18 cellular contexts compared by ENCODE assay signal in the genomic region with DNA sequence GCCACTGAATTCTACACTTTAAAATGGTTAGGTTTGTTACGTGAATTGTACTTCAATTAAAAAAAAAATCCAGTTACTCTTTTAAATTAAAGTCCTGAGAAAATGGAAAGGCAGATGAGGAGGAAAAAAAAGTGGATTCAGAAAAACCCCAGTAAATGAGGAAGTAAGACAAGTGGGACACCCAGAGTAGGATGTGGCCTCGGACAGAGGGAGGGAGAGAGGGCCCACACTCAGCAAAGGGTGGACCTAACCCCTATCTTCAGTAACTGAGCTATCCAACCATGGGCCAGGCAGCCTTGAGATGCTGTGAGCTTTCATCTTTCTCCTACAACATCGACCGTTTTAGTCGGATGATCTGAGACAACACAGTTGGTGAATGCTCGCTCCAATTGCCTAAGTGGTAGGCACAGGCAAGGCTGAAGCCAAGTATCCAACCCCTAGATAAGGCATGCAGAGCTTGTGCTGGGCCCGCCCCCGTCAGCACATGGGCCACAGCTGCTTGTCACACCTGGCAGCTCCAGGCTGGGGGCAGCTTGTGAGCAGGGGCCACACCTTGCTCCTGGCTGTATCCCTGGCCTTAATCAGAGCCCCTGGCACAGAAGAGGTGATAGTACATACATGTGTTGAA.
DNase-seq lines count a peak whose midpoint lies in the region; TF ChIP-seq lines count a peak whose summit lies in the region.
"Had no signal": no experiment of that assay in that cellular context is flagged by ENCODE, and none has a peak within 500 bp of the region (broad histone marks: within the 10 kb centered on the region; RNA-seq: fewer than 3 reads in every experiment).

No MANE protein-coding gene starts in this region.

- peaks cover 22% of the 10 kb centered on the region for H3K36me3 ChIP-seq in BLaER1
- peaks cover 0 to 26% of the 10 kb centered on the region in 2 donors for H3K36me3 ChIP-seq in neuronal stem cell (replicated peaks in 1 of 2; ENCODE audit: control insufficient read depth in 2 of 2, insufficient read depth in 2 of 2, low read length in 2 of 2)
- no peaks in the 10 kb centered on the region for H3K36me3 ChIP-seq in MM.1S (replicated peaks; ENCODE audit: insufficient read depth, low read length)
- H3K36me3 ChIP-seq: colonic mucosa had no signal

- H3K9me3 ChIP-seq in BLaER1 (peaks cover 9% of the 10 kb centered on the region), neuronal stem cell (replicated peaks in 1 of 2; ENCODE audit: control insufficient read depth in 2 of 2, insufficient read depth in 1 of 2, low read depth in 1 of 2, low read length in 2 of 2) (peaks cover 0 to 12% of the 10 kb centered on the region in 2 donors), MM.1S (replicated peaks; ENCODE audit: insufficient read depth, low read length) (no peaks in the 10 kb centered on the region)
- H3K9me3 ChIP-seq: Caco-2, colonic mucosa had no signal

- H4K8ac ChIP-seq in neuronal stem cell (ENCODE audit: low read depth, low read length), result no peak overlapping the region

- H3K18ac ChIP-seq in neuronal stem cell (ENCODE audit: low read length), result peak overlapping the region; percentile 41

- H3K79me2 ChIP-seq in MM.1S (ENCODE audit: low read length), result no peaks in the 10 kb centered on the region

- no peak overlapping the region for H2BK12ac ChIP-seq in neuronal stem cell (ENCODE audit: low read length)

- H2BK5ac ChIP-seq in neuronal stem cell (ENCODE audit: low read length), result no peak overlapping the region

- no peak overlapping the region for H3K14ac ChIP-seq in neuronal stem cell (ENCODE audit: low read length)

- H4K20me1 ChIP-seq in BLaER1 (no peaks in the 10 kb centered on the region), MM.1S (ENCODE audit: insufficient read depth, low read length) (no peaks in the 10 kb centered on the region)

- H2AFZ ChIP-seq in neuronal stem cell (ENCODE audit: low read length), result no peak overlapping the region
- no peak overlapping the region for H2AFZ ChIP-seq in MM.1S (ENCODE audit: low read length)

- H3K27me3 ChIP-seq in BLaER1 (no peaks in the 10 kb centered on the region), neuronal stem cell (ENCODE audit: control insufficient read depth in 3 of 3, insufficient read depth in 3 of 3, low read depth in 1 of 3, low read length in 3 of 3) (no peaks in the 10 kb centered on the region), MM.1S (replicated peaks; ENCODE audit: insufficient read depth, low read length) (no peaks in the 10 kb centered on the region)
- H3K27me3 ChIP-seq: colonic mucosa had no signal

- peaks cover 46% of the 10 kb centered on the region for H3K4me1 Mint-ChIP-seq in brain

- H3K9ac ChIP-seq in BLaER1, result no peak overlapping the region
- no peak overlapping the region for H3K9ac ChIP-seq in neuronal stem cell (ENCODE audit: low read depth, low read length, poor library complexity)
- H3K9ac ChIP-seq in MM.1S (ENCODE audit: low read length), result no peak overlapping the region
- H3K9ac ChIP-seq: KMS-11 had no signal

- H3K4me3 ChIP-seq in BLaER1 (no peak overlapping the region), neuronal stem cell (ENCODE audit: low read length in 2 of 2) (no peak overlapping the region), MM.1S (ENCODE audit: low read length) (no peak overlapping the region)
- H3K4me3 ChIP-seq: colonic mucosa, lung had no signal

- H3K4me2 ChIP-seq in BLaER1 (peak overlapping the region; percentile 13; the same call in 1 of the 2 replicates), neuronal stem cell (ENCODE audit: insufficient read depth, low read length, poor library complexity, severe bottlenecking) (no peak overlapping the region), MM.1S (ENCODE audit: low read depth, low read length) (no peak overlapping the region)
- H3K4me2 ChIP-seq: KMS-11 had no signal

- H4K91ac ChIP-seq in neuronal stem cell (ENCODE audit: low read depth, low read length, poor library complexity), result no peak overlapping the region

- WGBS in neuronal stem cell (ENCODE audit: extremely low coverage in 2 of 2, insufficient read length in 2 of 2, insufficient replicate concordance in 1 of 2), 2 donors, result no CpG with 5 or more reads among the region's 8 CpGs

- peaks cover 74% of the 10 kb centered on the region for H3K4me1 ChIP-seq in BLaER1
- H3K4me1 ChIP-seq in neuronal stem cell (ENCODE audit: control insufficient read depth in 2 of 2, insufficient read depth in 1 of 2, low read depth in 1 of 2, low read length in 2 of 2), result peaks cover 8 to 24% of the 10 kb centered on the region in 2 donors
- no peaks in the 10 kb centered on the region for H3K4me1 ChIP-seq in MM.1S (ENCODE audit: low read length)
- H3K4me1 ChIP-seq: Caco-2, colonic mucosa had no signal

- H3K23ac ChIP-seq in neuronal stem cell (ENCODE audit: low read depth, low read length, poor library complexity), result no peak overlapping the region

- H3K9me3 Mint-ChIP-seq in brain, result peaks cover 0 to 11% (median 7%) of the 10 kb centered on the region in 5 experiments

- no peak for TF ChIP-seq CTCF in brain (conservative IDR thresholded peaks at IDR 0.05)
- no peak for TF ChIP-seq CTCF in MM.1S (IDR thresholded peaks at IDR 0.05; ENCODE audit: low read length)

- H3K79me1 ChIP-seq in neuronal stem cell (ENCODE audit: low read depth, low read length), result no peaks in the 10 kb centered on the region

- DNase-seq in NCI-H1694 (lab: John Stamatoyannopoulos, UW), result peak; percentile 74
- DNase-seq in neuronal stem cell (ENCODE audit: low spot score), result no peak
- no peak for DNase-seq in NCI-H526 treated with DMSO at 0.1 percent for 48 hours (lab: John Stamatoyannopoulos, UW)
- DNase-seq in NCI-H2227 treated with DMSO at 0.1 percent for 48 hours (lab: John Stamatoyannopoulos, UW), result no peak
- DNase-seq in MM.1S, result no peak
- no peak for DNase-seq in NCI-H2107 treated with DMSO at 0.1 percent for 48 hours (lab: John Stamatoyannopoulos, UW; ENCODE audit: unreplicated experiment)
- DNase-seq: activated CD8-positive, alpha-beta T cell treated with anti-CD3 and anti-CD28 coated beads, Interleukin-2, amount 10 ng/mL, durations not matched to agents 7 days and 5 days; Caco-2; colonic mucosa; PC-3; stimulated activated CD4-positive, alpha-beta T cell treated with anti-CD3 and anti-CD28 coated beads, Interleukin-15, amount 100 ng/mL, for 24 hours; stimulated activated naive CD8-positive, alpha-beta T cell treated with anti-CD3 and anti-CD28 coated beads, Interleukin-15, amount 100 ng/mL, for 72 hours had no signal

- no peak overlapping the region for H2BK15ac ChIP-seq in neuronal stem cell (ENCODE audit: low read length)

- no peak overlapping the region for H2AK5ac ChIP-seq in neuronal stem cell (ENCODE audit: low read depth, low read length)

- H3F3A ChIP-seq in MM.1S (ENCODE audit: insufficient read depth, low read length), result no peaks in the 10 kb centered on the region

- H3K27ac Mint-ChIP-seq in brain, result peak overlapping the region in 3 of 5 experiments; percentile 18 to 94 (median 70)
- H3K27ac Mint-ChIP-seq: activated CD8-positive, alpha-beta T cell treated with anti-CD3 and anti-CD28 coated beads, Interleukin-2, amount 10 ng/mL, durations not matched to agents 7 days and 5 days; nephron; stimulated activated naive CD8-positive, alpha-beta T cell treated with anti-CD3 and anti-CD28 coated beads, Interleukin-15, amount 100 ng/mL, for 72 hours had no signal

- H3K4me3 Mint-ChIP-seq in brain, result no peak overlapping the region
- H3K4me3 Mint-ChIP-seq: activated CD8-positive, alpha-beta T cell treated with anti-CD3 and anti-CD28 coated beads, Interleukin-2, amount 10 ng/mL, durations not matched to agents 7 days and 5 days; nephron; stimulated activated naive CD8-positive, alpha-beta T cell treated with anti-CD3 and anti-CD28 coated beads, Interleukin-15, amount 100 ng/mL, for 72 hours had no signal

- no peak overlapping the region for H2BK120ac ChIP-seq in neuronal stem cell (ENCODE audit: low read depth, low read length)

- H3K9me2 ChIP-seq in MM.1S (replicated peaks; ENCODE audit: insufficient read depth, low read length), result no peaks in the 10 kb centered on the region

- H3K36me3 Mint-ChIP-seq in brain, result peaks cover 64% of the 10 kb centered on the region

- H3K27ac ChIP-seq in BLaER1, result no peak overlapping the region
- no peak overlapping the region for H3K27ac ChIP-seq in neuronal stem cell (replicated peaks; ENCODE audit: low read length)
- no peak overlapping the region for H3K27ac ChIP-seq in MM.1S (ENCODE audit: low read length)
- H3K27ac ChIP-seq: colonic mucosa, KMS-11, VCaP had no signal

- no peaks in the 10 kb centered on the region for H3K27me3 Mint-ChIP-seq in brain
- H3K27me3 Mint-ChIP-seq: stimulated activated naive CD8-positive, alpha-beta T cell treated with anti-CD3 and anti-CD28 coated beads, Interleukin-15, amount 100 ng/mL, for 72 hours had no signal

- H3K4ac ChIP-seq in neuronal stem cell (ENCODE audit: low read length), result no peak overlapping the region
